Comparison of ENCODE assay signal across 11 cellular contexts in the genomic region with DNA sequence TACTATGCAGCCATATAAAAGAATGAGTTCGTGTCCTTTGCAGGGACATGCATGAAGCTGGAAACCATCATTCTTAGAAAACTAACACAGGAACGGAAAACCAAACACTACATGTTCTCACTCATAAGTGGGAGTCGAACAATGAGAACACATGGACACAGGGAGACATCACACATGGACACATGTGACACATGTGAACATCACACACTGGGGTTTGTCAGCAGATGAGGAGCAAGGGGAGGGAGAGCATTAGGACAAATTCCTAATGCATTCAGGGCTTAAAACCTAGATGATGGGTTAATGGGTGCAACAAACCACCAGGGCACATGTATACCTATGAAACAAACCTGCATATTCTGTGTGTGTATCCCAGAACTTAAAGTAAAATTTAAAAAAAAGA.
"Had no signal": no experiment of that assay in that cellular context is flagged by ENCODE, and none has a peak within 500 bp of the region (broad histone marks: within the 10 kb centered on the region; RNA-seq: fewer than 3 reads in every experiment).

No MANE protein-coding gene starts in this region.

- H3K9me3 Mint-ChIP-seq: GM23338, H9 had no signal

- H3K4me2 ChIP-seq: GM23338 had no signal

- DNase-seq: GM23248, GOT3, H7, H9, HCEC 1CT, HFFc6 had no signal

- H3K9ac ChIP-seq: GM23248 had no signal

- H3K27ac ChIP-seq: GM23248 had no signal

- H3K4me3 ChIP-seq: GM23248, GM23338, HAP-1 had no signal

- H3K4me1 ChIP-seq: HAP-1 had no signal

- H3K4me1 Mint-ChIP-seq: GM23338, H9 had no signal

- H2AFZ ChIP-seq: GM23248, GM23338 had no signal

- FAIRE-seq: H1, H54 had no signal

- ATAC-seq: GM23338, HCT116 had no signal

- H3K9me3 ChIP-seq: HAP-1 had no signal

- H3K36me3 ChIP-seq: HAP-1 had no signal

- H3K27ac Mint-ChIP-seq: GM23338, H9, HFFc6 had no signal

- H3K4me3 Mint-ChIP-seq: GM23338, H9, HFFc6 had no signal
